Comparison of ENCODE assay signal across 8 cellular contexts in the genomic region with DNA sequence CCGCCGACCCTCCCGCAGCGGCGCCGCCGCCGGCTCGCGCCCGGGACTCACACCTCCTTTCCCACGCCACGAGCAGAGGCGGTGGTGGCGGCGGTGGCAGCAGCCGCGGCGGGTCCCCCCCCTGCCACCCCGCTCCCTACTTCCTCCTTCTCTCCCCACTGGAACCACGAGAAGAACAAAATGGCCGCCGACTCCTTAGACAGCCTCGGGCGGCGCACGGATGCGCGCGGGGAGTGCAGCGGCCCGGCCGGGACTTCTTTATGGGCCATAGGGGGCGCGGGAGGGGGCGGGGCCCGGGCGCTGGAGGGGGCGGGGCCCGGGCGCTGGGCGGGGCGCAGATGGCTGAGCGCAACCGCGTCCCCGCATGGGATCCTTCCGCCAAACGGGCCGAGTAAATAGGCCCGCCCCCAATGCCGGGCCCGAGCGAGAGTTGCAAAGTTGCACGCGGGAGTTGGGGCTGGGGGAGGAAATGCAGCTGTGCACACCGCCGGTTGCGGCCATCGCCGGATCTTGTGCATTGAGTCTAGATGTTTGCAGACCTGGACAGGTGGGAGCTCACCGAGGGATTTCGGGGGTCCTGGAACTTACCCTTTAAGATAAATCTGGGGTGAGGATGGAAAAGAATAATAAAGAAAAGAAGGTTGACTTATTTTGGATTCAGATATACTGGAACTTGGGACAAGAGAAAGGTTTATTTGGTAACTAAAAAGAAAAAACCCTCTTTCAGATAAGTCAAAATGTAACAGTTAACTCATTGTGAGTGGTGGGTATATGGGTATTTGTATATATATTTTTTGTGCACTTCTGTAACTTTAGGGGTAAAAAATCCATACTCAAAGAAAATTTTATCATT. TPM values are rescaled to one million over a fixed set of nuclear protein-coding genes. Genes with fewer than 3 reads are reported as not detected.
DNase-seq lines count a peak whose midpoint lies in the region; ATAC-seq and TF ChIP-seq lines count a peak whose summit lies in the region.

Gene PPP1CC, minus strand, starts transcription at position 174 of the 853 bp plus-strand sequence. CDS start 184 bp downstream, outside the sequence.

- peaks cover 48% of the 10 kb centered on the region for H3K36me3 Mint-ChIP-seq in activated T-helper 17 cell treated with anti-CD3 and anti-CD28 coated beads, Interleukin-2, amount 50 U/mL, for 72 hours (ENCODE audit: low read depth)
- peaks cover 0 to 8% (median 5%) of the 10 kb centered on the region in 3 donors for H3K36me3 Mint-ChIP-seq in naive thymus-derived CD8-positive, alpha-beta T cell
- peaks cover 18 to 23% of the 10 kb centered on the region in 2 donors for H3K36me3 Mint-ChIP-seq in stimulated activated naive B cell treated with anti-CD40 and anti-IgM and Interleukin-4, amounts not matched to agents 10 μg/mL and 1 μg/mL and 100 μg/mL, for 72 hours

- peak within 1 kb of the TSS; percentile 75 for H3K4me3 ChIP-seq in fibroblast of mammary gland (ENCODE audit: control insufficient read depth, low read depth, low read length)

- peak; percentile 81 for DNase-seq in DMS79 (lab: John Stamatoyannopoulos, UW)
- DNase-seq in GOT3 (lab: John Stamatoyannopoulos, UW): peak; percentile 55
- peak; percentile 98 for DNase-seq in LoVo (ENCODE audit: low spot score)
- peak; percentile 91 for DNase-seq in RWPE1 (ENCODE audit: low spot score)
- DNase-seq in fibroblast of mammary gland (ENCODE audit: low read depth): peak; percentile 87
- DNase-seq in naive thymus-derived CD8-positive, alpha-beta T cell: peak; percentile 88 to 96 (median 92)
- peak; percentile 90 for DNase-seq in stimulated activated naive B cell treated with anti-CD40 and anti-IgM and Interleukin-4, amounts not matched to agents 10 μg/mL and 1 μg/mL and 100 μg/mL, for 72 hours

- peak within 1 kb of the TSS; percentile 97 for H3K27ac Mint-ChIP-seq in activated T-helper 17 cell treated with anti-CD3 and anti-CD28 coated beads, Interleukin-2, amount 50 U/mL, for 72 hours
- H3K27ac Mint-ChIP-seq in naive thymus-derived CD8-positive, alpha-beta T cell: peak within 1 kb of the TSS; percentile 96 to 100 (median 98)
- peak within 1 kb of the TSS; percentile 98 for H3K27ac Mint-ChIP-seq in stimulated activated naive B cell treated with anti-CD40 and anti-IgM and Interleukin-4, amounts not matched to agents 10 μg/mL and 1 μg/mL and 100 μg/mL, for 72 hours

- CTCF ChIA-PET in RWPE1 (lab: Yijun Ruan, JAX): no interaction called here

- peak; percentile 82 for ATAC-seq in activated T-helper 17 cell treated with anti-CD3 and anti-CD28 coated beads, Interleukin-2, amount 50 U/mL, for 72 hours (replicated peaks)
- peak; percentile 88 to 92 for ATAC-seq in naive thymus-derived CD8-positive, alpha-beta T cell
- ATAC-seq in stimulated activated naive B cell treated with anti-CD40 and anti-IgM and Interleukin-4, amounts not matched to agents 10 μg/mL and 1 μg/mL and 100 μg/mL, for 72 hours (replicated peaks): peak; percentile 91 to 94

- peak within 1 kb of the TSS; percentile 96 for H3K4me3 Mint-ChIP-seq in activated T-helper 17 cell treated with anti-CD3 and anti-CD28 coated beads, Interleukin-2, amount 50 U/mL, for 72 hours
- peak within 1 kb of the TSS; percentile 96 to 100 (median 100) for H3K4me3 Mint-ChIP-seq in naive thymus-derived CD8-positive, alpha-beta T cell
- H3K4me3 Mint-ChIP-seq in stimulated activated naive B cell treated with anti-CD40 and anti-IgM and Interleukin-4, amounts not matched to agents 10 μg/mL and 1 μg/mL and 100 μg/mL, for 72 hours: peak within 1 kb of the TSS; percentile 90 to 92

- POLR2A ChIA-PET in RWPE1 (lab: Yijun Ruan, JAX; ENCODE audit: low non-redundant PET): interaction anchor here (0.6 kb wide), 1 partner anchor 25 kb away, joined by 6 read pairs; no protein-coding TSS in a partner anchor
- POLR2A ChIA-PET in naive thymus-derived CD8-positive, alpha-beta T cell (lab: Charles Lee): interaction anchor here (0.6 to 2.7 kb wide), 7 partner anchors 9 to 293 kb away, joined by 3 to 7 read pairs (median 3); partner anchors contain the start of genes ARPC3, FAM216A, GPN3 and RAD9B

- H3K27ac ChIP-seq in RWPE1: peak within 1 kb of the TSS; percentile 83

- no peaks in the 10 kb centered on the region for H3K27me3 Mint-ChIP-seq in activated T-helper 17 cell treated with anti-CD3 and anti-CD28 coated beads, Interleukin-2, amount 50 U/mL, for 72 hours
- no peaks in the 10 kb centered on the region for H3K27me3 Mint-ChIP-seq in naive thymus-derived CD8-positive, alpha-beta T cell
- no peaks in the 10 kb centered on the region for H3K27me3 Mint-ChIP-seq in stimulated activated naive B cell treated with anti-CD40 and anti-IgM and Interleukin-4, amounts not matched to agents 10 μg/mL and 1 μg/mL and 100 μg/mL, for 72 hours

- TF ChIP-seq CTCF in RWPE1 (conservative IDR thresholded peaks at IDR 0.05; ENCODE audit: low read depth): no peak
- no peak for TF ChIP-seq CTCF in fibroblast of mammary gland (conservative IDR thresholded peaks at IDR 0.05; ENCODE audit: control insufficient read depth, insufficient read depth, low read depth, low read length)

- H3K4me1 Mint-ChIP-seq in activated T-helper 17 cell treated with anti-CD3 and anti-CD28 coated beads, Interleukin-2, amount 50 U/mL, for 72 hours: peaks cover 33% of the 10 kb centered on the region
- peaks cover 27 to 53% (median 43%) of the 10 kb centered on the region in 4 donors for H3K4me1 Mint-ChIP-seq in naive thymus-derived CD8-positive, alpha-beta T cell
- peaks cover 22 to 44% of the 10 kb centered on the region in 2 donors for H3K4me1 Mint-ChIP-seq in stimulated activated naive B cell treated with anti-CD40 and anti-IgM and Interleukin-4, amounts not matched to agents 10 μg/mL and 1 μg/mL and 100 μg/mL, for 72 hours

- no peaks in the 10 kb centered on the region for H3K9me3 Mint-ChIP-seq in activated T-helper 17 cell treated with anti-CD3 and anti-CD28 coated beads, Interleukin-2, amount 50 U/mL, for 72 hours
- H3K9me3 Mint-ChIP-seq in naive thymus-derived CD8-positive, alpha-beta T cell: peaks cover 0 to 2% (median 0%) of the 10 kb centered on the region in 9 donors
- H3K9me3 Mint-ChIP-seq in stimulated activated naive B cell treated with anti-CD40 and anti-IgM and Interleukin-4, amounts not matched to agents 10 μg/mL and 1 μg/mL and 100 μg/mL, for 72 hours: no peaks in the 10 kb centered on the region

RNA-seq across cellular contexts. Expression of gene PPP1CC, which starts in this region (rescaled TPM):
- total RNA-seq in activated T-helper 17 cell treated with anti-CD3 and anti-CD28 coated beads, Interleukin-2, amount 50 U/mL, for 72 hours: 100 to 1,000 TPM; 185 to 259 TPM
- 100 to 1,000 TPM; 127 to 141 TPM for total RNA-seq in naive thymus-derived CD8-positive, alpha-beta T cell
- 100 to 1,000 TPM; 112 to 150 (median 119) TPM for polyA plus RNA-seq in naive thymus-derived CD8-positive, alpha-beta T cell

Comparison
In these comparisons a context has a peak if more than half of its experiments do, and no peak if none do; other contexts are left out.
1. Peak in every context shown above with its lines: DNase-seq, ATAC-seq, H3K4me3 ChIP-seq and H3K27ac ChIP-seq.